In genomic region chr6:149728499-149729234, GRCh38 we compare ENCODE assay signal across 1 cellular context.
TF ChIP-seq lines count a peak whose summit lies in the region.

No MANE protein-coding gene starts in this region.

TF ChIP-seq in K562, 482 proteins besides CTCF, POLR2A, EP300 and RAD21 (continued from another document):
- TF ChIP-seq AFF1 (IDR thresholded peaks at IDR 0.05; ENCODE audit: low read depth in 1 of 2, partially characterized antibody in 2 of 2) (peak; percentile 69 to 71), LCOR (CRISPR knock-in tag; IDR thresholded peaks at IDR 0.05) (0 out of 2 replicates have a peak, but pooled peaks have one; percentile 48), GTF2B (IDR thresholded peaks at IDR 0.05; ENCODE audit: extremely low read depth, insufficient read length) (no peak), ZBTB1 (CRISPR knock-in tag; IDR thresholded peaks at IDR 0.05; ENCODE audit: borderline replicate concordance, low read depth) (no peak), ZNF431 (CRISPR knock-in tag; IDR thresholded peaks at IDR 0.05) (no peak), MTF1 (CRISPR knock-in tag; IDR thresholded peaks at IDR 0.05; ENCODE audit: borderline replicate concordance) (no peak), GABPA (tag; conservative IDR thresholded peaks at IDR 0.05; ENCODE audit: low read depth) (no peak), ZBED1 (IDR thresholded peaks at IDR 0.05) (no peak), MBD2 (IDR thresholded peaks at IDR 0.05; ENCODE audit: borderline replicate concordance, low read depth) (peak; percentile 68; the same call in 1 of the 2 replicates), KLF13 (tag; IDR thresholded peaks at IDR 0.05; ENCODE audit: borderline replicate concordance, low read depth) (no peak), ZNF165 (CRISPR knock-in tag; IDR thresholded peaks at IDR 0.05; ENCODE audit: borderline replicate concordance) (no peak), MAX (CRISPR knock-in tag; IDR thresholded peaks at IDR 0.05) (peak; percentile 64; the same call in 1 of the 2 replicates), ZFP36 (IDR thresholded peaks at IDR 0.05; ENCODE audit: low read depth, low read length, partially characterized antibody) (no peak), REST (CRISPR knock-in tag; IDR thresholded peaks at IDR 0.05; ENCODE audit: low read depth) (no peak), RNF219 (CRISPR knock-in tag; IDR thresholded peaks at IDR 0.05) (no peak), NFYB (IDR thresholded peaks at IDR 0.05; ENCODE audit: extremely low read depth, insufficient read length) (no peak), RB1 (IDR thresholded peaks at IDR 0.05; ENCODE audit: low read depth) (no peak), ZNF589 (CRISPR knock-in tag; IDR thresholded peaks at IDR 0.05; ENCODE audit: low read depth) (peak; percentile 62), YBX1 (IDR thresholded peaks at IDR 0.05) (no peak), NFE2 (IDR thresholded peaks at IDR 0.05; ENCODE audit: low read depth) (peak; percentile 1; the same call in 1 of the 2 replicates), CEBPG (CRISPR knock-in tag; IDR thresholded peaks at IDR 0.05) (no peak), CEBPG (tag; conservative IDR thresholded peaks at IDR 0.05 in 1 of 2, IDR thresholded peaks at IDR 0.05 in 1 of 2) (no peak), MEF2A (IDR thresholded peaks at IDR 0.05; ENCODE audit: control insufficient read depth, low read depth, low read length) (0 out of 2 replicates have a peak, but pooled peaks have one; percentile 17), TCF7 (IDR thresholded peaks at IDR 0.05; ENCODE audit: borderline replicate concordance) (peak; percentile 84; the same call in 1 of the 2 replicates)
